In the genomic region with DNA sequence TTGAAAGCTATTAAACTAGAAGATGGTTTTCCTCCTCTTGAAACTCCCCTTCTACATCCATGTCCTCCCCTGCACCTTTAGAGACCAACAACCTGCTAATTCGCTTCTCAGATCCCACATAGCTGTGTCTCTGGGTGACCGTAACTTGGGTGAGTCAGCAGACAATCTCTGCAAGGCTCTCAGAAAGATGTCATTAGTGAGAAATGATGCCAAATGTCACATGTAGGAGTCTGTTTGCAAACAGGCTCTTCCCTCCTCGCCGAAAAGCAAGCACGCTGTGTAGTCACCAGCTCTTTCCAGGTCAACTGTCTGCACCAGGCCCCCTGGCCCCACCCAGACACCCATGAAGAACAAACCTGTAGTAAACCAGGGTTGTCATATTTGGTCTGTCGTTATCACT, we compare ENCODE assay signal across 28 cellular contexts.
DNase-seq lines count a peak whose midpoint lies in the region; ATAC-seq, FAIRE-seq and TF ChIP-seq lines count a peak whose summit lies in the region.
"Had no signal": no experiment of that assay in that cellular context is flagged by ENCODE, and none has a peak within 500 bp of the region (broad histone marks: within the 10 kb centered on the region; RNA-seq: fewer than 3 reads in every experiment).

No MANE protein-coding gene starts in this region.

- no peaks in the 10 kb centered on the region for H3K27me3 ChIP-seq in mammary epithelial cell (ENCODE audit: insufficient read depth, low read length)
- H3K27me3 ChIP-seq: gastrocnemius medialis, ovary had no signal

- TF ChIP-seq EP300 in A549 (IDR thresholded peaks at IDR 0.05) = peak; percentile 2 to 23; a peak in 1 of 5 replicates

- POLR2A ChIA-PET in A549 (lab: Yijun Ruan, JAX) = interaction anchor here (1.4 kb wide), 1 partner anchor 430 kb away, joined by 4 read pairs; a partner anchor contains a TSS

- CTCF ChIA-PET in A549 (lab: Yijun Ruan, JAX) (interaction anchor here (1.3 to 2.8 kb wide), 4 partner anchors 21 to 329 kb away, joined by 3 to 14 read pairs (median 4); a partner anchor contains a TSS), mammary epithelial cell (lab: Charles Lee; ENCODE audit: low non-redundant PET) (no interaction called here)

- no peak for TF ChIP-seq POLR2A in A549 (IDR thresholded peaks at IDR 0.05; ENCODE audit: low read length)

- H3K4me2 ChIP-seq in A549 (peak overlapping the region; percentile 61), mammary epithelial cell (ENCODE audit: insufficient read depth, low read depth, low read length) (no peak overlapping the region)

- peaks cover 51% of the 10 kb centered on the region for H3K4me1 ChIP-seq in A549
- peaks cover 28% of the 10 kb centered on the region for H3K4me1 ChIP-seq in mammary epithelial cell (ENCODE audit: insufficient read depth, low read length)
- H3K4me1 ChIP-seq: gastrocnemius medialis had no signal

- intact Hi-C loops in mammary epithelial cell (cut with micrococcal nuclease) = no loop called here

- H3K4me3 ChIP-seq in A549 = no peak overlapping the region
- no peak overlapping the region for H3K4me3 ChIP-seq in mammary epithelial cell (replicated peaks in 1 of 3; ENCODE audit: insufficient read depth in 1 of 3, low read depth in 2 of 3, low read length in 3 of 3)
- H3K4me3 ChIP-seq: gastrocnemius medialis, ovary had no signal

- FAIRE-seq in A549 (lab: Jason Lieb, UNC) = peak; percentile 79
- FAIRE-seq: endothelial cell of umbilical vein, kidney, TTC549 had no signal

- DNase-seq in A549 (ENCODE audit: low read depth in 1 of 2, low spot score in 1 of 2) (peak; percentile 49 to 74), GM04504 (ENCODE audit: low read depth) (peak; percentile 24), cerebellar cortex (ENCODE audit: low spot score) (peak; percentile 76), islet precursor cell (peak; percentile 75), mammary epithelial cell (no peak), activated T-cell treated with anti-CD3 and anti-CD28 coated beads for 4 hours (no peak), midbrain (lab: John Stamatoyannopoulos, UW) (no peak), NCI-H748 (lab: John Stamatoyannopoulos, UW; ENCODE audit: unreplicated experiment) (no peak)
- DNase-seq: ACHN; activated naive CD4-positive, alpha-beta T cell; activated T-cell treated with anti-CD3 and anti-CD28 coated beads, Interleukin-2, amount 50 U/mL, for 24 hours; amniotic stem cell; gastrocnemius medialis; hypothalamus; KG1; kidney; mesendoderm; naive thymus-derived CD4-positive, alpha-beta T cell; NCI-H1694 treated with DMSO at 0.1 percent for 48 hours; NCI-H345; NCI-H82; ovary; SHP77; T-cell had no signal

- H3K27ac ChIP-seq in A549 (peak overlapping the region; percentile 52 to 81; a peak in 5 of 6 replicates), mammary epithelial cell (ENCODE audit: insufficient read depth, low read depth, low read length) (no peak overlapping the region)
- H3K27ac ChIP-seq: gastrocnemius medialis, ovary had no signal

- ATAC-seq in A549 = peak; percentile 60 to 62
- ATAC-seq: HCT116; naive thymus-derived CD4-positive, alpha-beta T cell; sciatic nerve; T-cell had no signal

- TF ChIP-seq RAD21 in A549 (conservative IDR thresholded peaks at IDR 0.05 in 1 of 2, IDR thresholded peaks at IDR 0.05 in 1 of 2) = 0 out of 5 replicates have a peak, but pooled peaks of 1 of the 2 experiments have one; percentile 10

- TF ChIP-seq CTCF in A549 (IDR thresholded peaks at IDR 0.05) (no peak), mammary epithelial cell (conservative IDR thresholded peaks at IDR 0.05 in 1 of 2, IDR thresholded peaks at IDR 0.05 in 1 of 2; ENCODE audit: extremely low read depth in 1 of 2, insufficient read depth in 1 of 2, low read depth in 1 of 2, low read length in 2 of 2) (no peak)

- no peaks in the 10 kb centered on the region for H4K20me1 ChIP-seq in mammary epithelial cell (ENCODE audit: insufficient read depth, low read length)

- H2AFZ ChIP-seq in mammary epithelial cell (ENCODE audit: low read depth, low read length) = no peak overlapping the region

- H3K79me2 ChIP-seq in mammary epithelial cell (ENCODE audit: insufficient read depth, low read length) = no peaks in the 10 kb centered on the region

- H3K36me3 ChIP-seq in mammary epithelial cell (ENCODE audit: insufficient read depth, low read length) = no peaks in the 10 kb centered on the region
- H3K36me3 ChIP-seq: gastrocnemius medialis, ovary had no signal

- 3% methylated on average over 6 of the region's 6 CpGs for WGBS in A549 (ENCODE audit: missing lambda C conversion rate)
- 92% methylated on average over 6 of the region's 6 CpGs for WGBS in mammary epithelial cell (ENCODE audit: low coverage, missing lambda C conversion rate)

- dilution Hi-C loops in mammary epithelial cell (cut with HindIII; ENCODE audit: low sequenced_read_pairs) = no loop called here

- H3K9me3 ChIP-seq in A549 (no peaks in the 10 kb centered on the region), mammary epithelial cell (replicated peaks; ENCODE audit: insufficient read depth, low read length) (no peaks in the 10 kb centered on the region)
- H3K9me3 ChIP-seq: gastrocnemius medialis, ovary had no signal

- H3K9ac ChIP-seq in mammary epithelial cell (ENCODE audit: insufficient read depth, low read length) = no peak overlapping the region

- in situ Hi-C loops in mammary epithelial cell (cut with MboI; ENCODE audit: low sequenced_read_pairs in 2 of 2) = no loop called here

- no TSS peak for BruUV-seq in mammary epithelial cell (replicated peaks; lab: Mats Ljungman, UMichigan)

TF ChIP-seq in A549, 52 proteins besides CTCF, POLR2A, EP300 and RAD21:
- no peak for TF ChIP-seq KDM5A (IDR thresholded peaks at IDR 0.05)
- peak; percentile 37 for TF ChIP-seq MAFK (IDR thresholded peaks at IDR 0.05; ENCODE audit: partially characterized antibody)
- TF ChIP-seq, protein P1, sequence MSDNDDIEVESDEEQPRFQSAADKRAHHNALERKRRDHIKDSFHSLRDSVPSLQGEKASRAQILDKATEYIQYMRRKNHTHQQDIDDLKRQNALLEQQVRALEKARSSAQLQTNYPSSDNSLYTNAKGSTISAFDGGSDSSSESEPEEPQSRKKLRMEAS (IDR thresholded peaks at IDR 0.05) = peak; percentile 52
- TF ChIP-seq FOSL2 (IDR thresholded peaks at IDR 0.05) = peak; percentile 30; the same call in 1 of the 2 replicates
- TF ChIP-seq FOSL2 (CRISPR knock-in tag; IDR thresholded peaks at IDR 0.05) = peak; percentile 33; the same call in 1 of the 2 replicates
- TF ChIP-seq JUNB (IDR thresholded peaks at IDR 0.05) = peak; percentile 32; the same call in 1 of the 2 replicates
- no peak for TF ChIP-seq ZNF302 (CRISPR knock-in tag; IDR thresholded peaks at IDR 0.05)
- TF ChIP-seq, protein P2, sequence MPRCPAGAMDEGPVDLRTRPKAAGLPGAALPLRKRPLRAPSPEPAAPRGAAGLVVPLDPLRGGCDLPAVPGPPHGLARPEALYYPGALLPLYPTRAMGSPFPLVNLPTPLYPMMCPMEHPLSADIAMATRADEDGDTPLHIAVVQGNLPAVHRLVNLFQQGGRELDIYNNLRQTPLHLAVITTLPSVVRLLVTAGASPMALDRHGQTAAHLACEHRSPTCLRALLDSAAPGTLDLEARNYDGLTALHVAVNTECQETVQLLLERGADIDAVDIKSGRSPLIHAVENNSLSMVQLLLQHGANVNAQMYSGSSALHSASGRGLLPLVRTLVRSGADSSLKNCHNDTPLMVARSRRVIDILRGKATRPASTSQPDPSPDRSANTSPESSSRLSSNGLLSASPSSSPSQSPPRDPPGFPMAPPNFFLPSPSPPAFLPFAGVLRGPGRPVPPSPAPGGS (IDR thresholded peaks at IDR 0.05) = no peak
TF ChIP-seq in A549: peak in this region for 4.

Comparison
In these comparisons a context has a peak if more than half of its experiments do, and no peak if none do; other contexts are left out.
1. DNase-seq: peak in A549 (2 of 2), GM04504 (single experiment), cerebellar cortex (single experiment) and islet precursor cell (single experiment); none in mammary epithelial cell (single experiment), activated T-cell treated with anti-CD3 and anti-CD28 coated beads for 4 hours (single experiment), midbrain (single experiment) and NCI-H748 (single experiment).